17 cellular contexts compared by ENCODE assay signal in genomic region chr5:59648038-59648831, GRCh38.
"Had no signal": no experiment of that assay in that cellular context is flagged by ENCODE, and none has a peak within 500 bp of the region (broad histone marks: within the 10 kb centered on the region; RNA-seq: fewer than 3 reads in every experiment).

No MANE protein-coding gene starts in this region.

- H3K27ac ChIP-seq: dorsolateral prefrontal cortex, prostate gland, upper lobe of right lung, VCaP had no signal

- H3K9me3 ChIP-seq: adrenal gland, prostate gland, upper lobe of right lung had no signal

- H3K27ac Mint-ChIP-seq: activated naive CD4-positive, alpha-beta T cell treated with anti-CD3 and anti-CD28 coated beads, Interleukin-2, amount 50 U/mL, for 72 hours; stimulated activated naive CD8-positive, alpha-beta T cell treated with anti-CD3 and anti-CD28 coated beads, Interleukin-15, amount 100 ng/mL, for 72 hours; T-helper 1 cell treated with Interleukin-12 subunit alpha and Interleukin-12 subunit beta and Interleukin-4 antibody, amounts not matched to agents 30 μg/mL and 1 μg/mL, for 36 hours had no signal

- H3K4me3 ChIP-seq: adrenal gland, dorsolateral prefrontal cortex, lung, prostate gland, upper lobe of right lung had no signal

- H3K4me1 Mint-ChIP-seq: stimulated activated naive CD8-positive, alpha-beta T cell treated with anti-CD3 and anti-CD28 coated beads, Interleukin-15, amount 100 ng/mL, for 72 hours had no signal

- H3K27me3 ChIP-seq: adrenal gland, dorsolateral prefrontal cortex, upper lobe of right lung had no signal

- H3K9me3 Mint-ChIP-seq: activated naive CD4-positive, alpha-beta T cell treated with anti-CD3 and anti-CD28 coated beads, Interleukin-2, amount 50 U/mL, for 72 hours; T-helper 1 cell treated with Interleukin-12 subunit alpha and Interleukin-12 subunit beta and Interleukin-4 antibody, amounts not matched to agents 30 μg/mL and 1 μg/mL, for 36 hours had no signal

- H3K4me1 ChIP-seq: adrenal gland, prostate gland had no signal

- H3K4me3 Mint-ChIP-seq: neural crest cell; stimulated activated naive CD8-positive, alpha-beta T cell treated with anti-CD3 and anti-CD28 coated beads, Interleukin-15, amount 100 ng/mL, for 72 hours; T-helper 1 cell treated with Interleukin-12 subunit alpha and Interleukin-12 subunit beta and Interleukin-4 antibody, amounts not matched to agents 30 μg/mL and 1 μg/mL, for 36 hours had no signal

- H3K36me3 ChIP-seq: adrenal gland, prostate gland, upper lobe of right lung had no signal

- DNase-seq: activated CD4-positive, alpha-beta T cell treated with anti-CD3 and anti-CD28 coated beads, Interleukin-2, amount 50 U/mL, for 1 hour; activated CD4-positive, CD25-positive, alpha-beta regulatory T cell treated with anti-CD3 and anti-CD28 coated beads, Interleukin-2, amount 50 U/mL, for 72 hours; activated gamma-delta T cell treated with Interleukin-2 at 50 U/mL for 16 hours; dorsolateral prefrontal cortex; foreskin melanocyte; glutamatergic neuron; hypothalamus; stimulated activated CD4-positive, alpha-beta T cell treated with anti-CD3 and anti-CD28 coated beads, Interleukin-4, amount 100 ng/mL, for 1 hour; stimulated activated naive CD8-positive, alpha-beta T cell treated with anti-CD3 and anti-CD28 coated beads, Interleukin-15, amount 100 ng/mL, for 72 hours; upper lobe of right lung had no signal

- H3K27me3 Mint-ChIP-seq: stimulated activated naive CD8-positive, alpha-beta T cell treated with anti-CD3 and anti-CD28 coated beads, Interleukin-15, amount 100 ng/mL, for 72 hours had no signal

- ATAC-seq: activated naive CD4-positive, alpha-beta T cell treated with anti-CD3 and anti-CD28 coated beads, Interleukin-2, amount 50 U/mL, for 72 hours; stimulated activated naive CD8-positive, alpha-beta T cell treated with anti-CD3 and anti-CD28 coated beads, Interleukin-15, amount 100 ng/mL, for 72 hours; upper lobe of right lung had no signal

- H3K36me3 Mint-ChIP-seq: activated naive CD4-positive, alpha-beta T cell treated with anti-CD3 and anti-CD28 coated beads, Interleukin-2, amount 50 U/mL, for 72 hours had no signal
